Comparison of ENCODE assay signal across 23 cellular contexts in the genomic region with DNA sequence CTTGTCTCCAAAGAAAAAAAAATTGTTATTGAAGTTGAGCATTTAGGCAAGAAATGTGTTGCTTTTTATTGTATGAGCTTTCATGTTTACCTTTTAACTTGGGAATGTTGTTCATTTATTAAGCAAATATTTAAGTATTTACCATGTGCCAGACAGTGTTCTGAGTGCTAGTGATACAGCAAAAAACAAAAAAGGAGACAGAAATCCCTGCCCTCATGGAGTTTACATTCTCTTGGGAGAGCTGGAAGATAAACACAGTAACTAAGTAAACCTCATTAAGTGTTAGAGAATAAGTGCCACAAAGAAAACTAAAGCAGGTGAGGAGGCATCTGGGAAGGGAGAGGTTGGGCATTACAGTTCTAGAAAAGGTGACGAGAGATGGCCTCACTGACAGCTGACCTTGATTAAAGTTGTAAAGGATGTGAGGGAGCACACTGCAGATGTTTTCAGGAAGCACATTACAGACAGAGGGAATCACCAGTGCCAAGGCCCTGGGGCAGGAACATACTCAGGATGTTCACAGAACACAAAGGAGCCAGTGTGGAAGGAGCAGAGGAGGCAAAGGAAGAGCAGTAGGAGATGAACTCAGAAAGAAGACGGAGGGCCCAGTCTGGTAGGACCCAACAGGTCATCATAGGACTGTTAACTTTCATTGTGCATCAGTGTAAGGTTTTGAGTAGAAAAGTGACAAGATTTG.
"Had no signal": no experiment of that assay in that cellular context is flagged by ENCODE, and none has a peak within 500 bp of the region (broad histone marks: within the 10 kb centered on the region; RNA-seq: fewer than 3 reads in every experiment).

No MANE protein-coding gene starts in this region.

- H3K4me1 Mint-ChIP-seq: mesothelial cell of epicardium had no signal

- H3K27me3 Mint-ChIP-seq: dendritic cell treated with granulocyte-macrophage colony-stimulating factor and Interleukin-4, amounts not matched to agents 40 ng/mL and 50 ng/mL, for 4 days; effector memory CD8-positive, alpha-beta T cell; memory B cell; natural killer cell treated with Interleukin-12 subunit alpha and Interleukin-12 subunit beta and Interleukin-15 and Interleukin-18, amount 100 ng/mL, for 72 hours had no signal

- H3K4me1 ChIP-seq: esophagus squamous epithelium, left ventricle myocardium inferior, lower lobe of right lung, right atrium auricular region, tibial artery, upper lobe of left lung, uterus had no signal

- DNase-seq: effector memory CD8-positive, alpha-beta T cell; esophagus squamous epithelium; foreskin fibroblast; head of caudate nucleus; kidney; left cardiac atrium; left ventricle myocardium inferior; lower lobe of right lung; nucleus accumbens; ovary; small intestine; stimulated activated CD4-positive, alpha-beta T cell treated with anti-CD3 and anti-CD28 coated beads, Interleukin-12 subunit alpha, Interleukin-12 subunit beta, amount 100 ng/mL, for 4 hours; stimulated activated naive CD4-positive, alpha-beta T cell treated with Interleukin-2 at 50 U/mL for 16 hours; tibial artery; upper lobe of left lung; uterus had no signal

- H3K27ac Mint-ChIP-seq: dendritic cell treated with granulocyte-macrophage colony-stimulating factor and Interleukin-4, amounts not matched to agents 40 ng/mL and 50 ng/mL, for 4 days; memory B cell; mesothelial cell of epicardium; neural progenitor cell had no signal

- H3K36me3 ChIP-seq: ovary, uterus had no signal

- H3K4me3 Mint-ChIP-seq: dendritic cell treated with granulocyte-macrophage colony-stimulating factor and Interleukin-4, amounts not matched to agents 40 ng/mL and 50 ng/mL, for 4 days; effector memory CD8-positive, alpha-beta T cell; memory B cell; mesothelial cell of epicardium; natural killer cell treated with Interleukin-12 subunit alpha and Interleukin-12 subunit beta and Interleukin-15 and Interleukin-18, amount 100 ng/mL, for 72 hours; neural progenitor cell had no signal

- H3K9me3 Mint-ChIP-seq: dendritic cell treated with granulocyte-macrophage colony-stimulating factor and Interleukin-4, amounts not matched to agents 40 ng/mL and 50 ng/mL, for 4 days; effector memory CD8-positive, alpha-beta T cell; memory B cell; mesothelial cell of epicardium; neural progenitor cell had no signal

- H3K27ac ChIP-seq: esophagus squamous epithelium, hepatocyte, left ventricle myocardium inferior, lower lobe of right lung, neural progenitor cell, ovary, right atrium auricular region, tibial artery, upper lobe of left lung, uterus had no signal

- H3K9me3 ChIP-seq: esophagus squamous epithelium, left ventricle myocardium inferior, lower lobe of right lung, ovary, right atrium auricular region, tibial artery, upper lobe of left lung, uterus had no signal

- ATAC-seq: effector memory CD8-positive, alpha-beta T cell; left cardiac atrium; lower lobe of right lung; natural killer cell treated with Interleukin-12 subunit alpha and Interleukin-12 subunit beta and Interleukin-15 and Interleukin-18, amount 100 ng/mL, for 72 hours had no signal

- H3K4me3 ChIP-seq: esophagus squamous epithelium, hepatocyte, left ventricle myocardium inferior, lower lobe of right lung, neural progenitor cell, ovary, right atrium auricular region, tibial artery, upper lobe of left lung, uterus had no signal
